In the genomic region with DNA sequence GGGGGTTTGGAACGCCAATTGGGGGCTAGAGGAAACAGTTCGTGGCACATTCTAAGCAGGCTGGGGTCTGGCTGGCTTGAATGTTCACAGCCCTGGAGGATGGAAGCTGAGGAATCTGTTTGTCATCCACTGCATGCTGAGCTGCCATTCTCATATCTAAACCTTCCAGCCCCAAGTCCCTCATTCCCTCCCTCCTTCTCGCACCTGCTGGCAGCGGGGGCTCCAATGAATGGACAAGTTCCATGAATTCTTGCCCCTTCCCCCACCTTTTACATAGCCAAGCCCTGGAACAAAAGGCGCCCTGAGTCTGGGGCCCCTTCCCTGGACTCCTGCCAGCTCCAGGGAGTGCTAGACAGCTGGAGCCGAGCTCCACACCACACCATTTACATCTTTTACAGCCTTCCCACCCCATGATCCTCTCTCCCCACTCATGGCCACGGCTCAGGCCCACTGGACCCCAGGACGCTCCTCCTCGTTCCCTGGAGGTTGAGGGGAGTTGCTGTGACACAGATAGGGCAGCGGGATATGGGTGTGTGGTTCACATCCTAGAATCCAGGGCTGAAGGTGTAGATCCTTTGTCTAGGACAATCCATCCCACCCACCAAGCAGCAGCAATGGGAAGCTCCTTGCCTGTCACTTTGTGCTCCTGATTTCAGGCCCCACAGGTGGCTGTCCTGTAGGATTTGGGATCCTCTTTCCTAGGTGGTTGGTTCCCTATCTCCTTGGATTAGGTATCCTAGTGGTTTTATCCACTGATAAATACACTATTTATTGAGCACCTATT, we compare ENCODE assay signal across 16 cellular contexts. TPM values are rescaled to one million over a fixed set of nuclear protein-coding genes. Genes with fewer than 3 reads are reported as not detected.
DNase-seq lines count a peak whose midpoint lies in the region; ATAC-seq and TF ChIP-seq lines count a peak whose summit lies in the region.
"Had no signal": no experiment of that assay in that cellular context is flagged by ENCODE, and none has a peak within 500 bp of the region (broad histone marks: within the 10 kb centered on the region; RNA-seq: fewer than 3 reads in every experiment).

No MANE protein-coding gene starts in this region.

- H3K4me1 ChIP-seq in HUES6 (ENCODE audit: control insufficient read depth, insufficient read depth, low read length): peaks cover 29% of the 10 kb centered on the region
- peaks cover 34% of the 10 kb centered on the region for H3K4me1 ChIP-seq in neural progenitor cell
- H3K4me1 ChIP-seq: right atrium auricular region had no signal

- peak overlapping the region; percentile 77 for H3K4me2 ChIP-seq in neural progenitor cell

- no peaks in the 10 kb centered on the region for H3K79me2 ChIP-seq in neural progenitor cell (ENCODE audit: low read depth)

- H3K27ac Mint-ChIP-seq in neural progenitor cell: peak overlapping the region; percentile 95
- H3K27ac Mint-ChIP-seq: activated CD4-positive, alpha-beta T cell treated with anti-CD3 and anti-CD28 coated beads, Interleukin-2, amount 10 ng/mL, durations not matched to agents 7 days and 5 days had no signal

- no peak for TF ChIP-seq POLR2A in GM18505 (IDR thresholded peaks at IDR 0.05; ENCODE audit: borderline replicate concordance, extremely low read depth, insufficient read depth, insufficient read length)

- peak overlapping the region; percentile 53 for H2AFZ ChIP-seq in neural progenitor cell (replicated peaks)

- no peaks in the 10 kb centered on the region for H4K20me1 ChIP-seq in neural progenitor cell (ENCODE audit: low read depth)

- peaks cover 47% of the 10 kb centered on the region for H3F3A ChIP-seq in neural progenitor cell (ENCODE audit: low read depth)

- H3K4me3 Mint-ChIP-seq in neural progenitor cell: peak overlapping the region; percentile 6
- H3K4me3 Mint-ChIP-seq: activated CD4-positive, alpha-beta T cell treated with anti-CD3 and anti-CD28 coated beads, Interleukin-2, amount 10 ng/mL, durations not matched to agents 7 days and 5 days had no signal

- TF ChIP-seq CTCF in neural progenitor cell (IDR thresholded peaks at IDR 0.05): no peak

- DNase-seq in NCI-H2171 (lab: John Stamatoyannopoulos, UW): peak; percentile 77
- DNase-seq in ecto neural progenitor cell (ENCODE audit: low spot score): peak; percentile 69
- peak; percentile 95 for DNase-seq in neural progenitor cell (ENCODE audit: low spot score)
- no peak for DNase-seq in KBM-7
- DNase-seq: activated CD4-positive, alpha-beta T cell treated with anti-CD3 and anti-CD28 coated beads, Interleukin-2, amount 10 ng/mL, durations not matched to agents 7 days and 5 days; activated effector memory CD4-positive, alpha-beta T cell treated with Interleukin-2 at 50 U/mL for 16 hours; C1 segment of cervical spinal cord; T-helper 1 cell had no signal

- ATAC-seq in GM18505 (IDR thresholded peaks at IDR 0.05; ENCODE audit: unreplicated experiment): no peak
- ATAC-seq in GM19455 (IDR thresholded peaks at IDR 0.05; ENCODE audit: unreplicated experiment): no peak
- ATAC-seq in GM21367 (IDR thresholded peaks at IDR 0.05; ENCODE audit: unreplicated experiment): no peak

- H3K9me3 ChIP-seq in HUES6 (ENCODE audit: control insufficient read depth, insufficient read depth, low read depth, low read length): no peaks in the 10 kb centered on the region
- no peaks in the 10 kb centered on the region for H3K9me3 ChIP-seq in neural progenitor cell (ENCODE audit: low read depth)
- H3K9me3 ChIP-seq: right atrium auricular region had no signal

- peak overlapping the region; percentile 96 for H3K27ac ChIP-seq in HUES6 (ENCODE audit: low read depth, low read length)
- peak overlapping the region; percentile 100 for H3K27ac ChIP-seq in neural progenitor cell
- H3K27ac ChIP-seq: right atrium auricular region had no signal

- H3K4me1 Mint-ChIP-seq in neural progenitor cell: peaks cover 32% of the 10 kb centered on the region
- H3K4me1 Mint-ChIP-seq: activated CD4-positive, alpha-beta T cell treated with anti-CD3 and anti-CD28 coated beads, Interleukin-2, amount 10 ng/mL, durations not matched to agents 7 days and 5 days had no signal

- no peaks in the 10 kb centered on the region for H3K36me3 ChIP-seq in HUES6 (ENCODE audit: control insufficient read depth, insufficient read depth, low read length)
- no peaks in the 10 kb centered on the region for H3K36me3 ChIP-seq in neural progenitor cell
- H3K36me3 ChIP-seq: right atrium auricular region had no signal

- peaks cover 5% of the 10 kb centered on the region for H3K27me3 Mint-ChIP-seq in neural progenitor cell (ENCODE audit: insufficient read depth, low read depth)

- H3K4me3 ChIP-seq in HUES6 (ENCODE audit: low read depth, low read length) (peak overlapping the region; percentile 31), neural progenitor cell (peak overlapping the region; percentile 28)
- H3K4me3 ChIP-seq: right atrium auricular region had no signal

- in situ Hi-C loops in KBM-7 (cut with MboI; ENCODE audit: low pct_unique_long_range_greater_than_20kb, low sequenced_read_pairs): no loop called here

- no peaks in the 10 kb centered on the region for H3K9me3 Mint-ChIP-seq in neural progenitor cell
- H3K9me3 Mint-ChIP-seq: activated CD4-positive, alpha-beta T cell treated with anti-CD3 and anti-CD28 coated beads, Interleukin-2, amount 10 ng/mL, durations not matched to agents 7 days and 5 days had no signal

- H3K36me3 Mint-ChIP-seq in neural progenitor cell: no peaks in the 10 kb centered on the region

- no peaks in the 10 kb centered on the region for H3K27me3 ChIP-seq in HUES6 (ENCODE audit: control insufficient read depth, insufficient read depth, low read length)
- H3K27me3 ChIP-seq in neural progenitor cell: no peaks in the 10 kb centered on the region
- H3K27me3 ChIP-seq: right atrium auricular region had no signal

- H3K9ac ChIP-seq in HUES6 (ENCODE audit: low read length): peak overlapping the region; percentile 85
- H3K9ac ChIP-seq in neural progenitor cell: peak overlapping the region; percentile 18

RNA-seq across cellular contexts. Expression of a gene that starts 21.7 kb away (rescaled TPM):
- 7.9 and 18.6 TPM in 2 replicates for total RNA-seq in neural progenitor cell (ENCODE audit: low replicate concordance)
- total RNA-seq: activated CD4-positive, alpha-beta T cell treated with anti-CD3 and anti-CD28 coated beads, Interleukin-2, amount 10 ng/mL, durations not matched to agents 7 days and 5 days; epithelial cell of proximal tubule; mononuclear cell; right atrium auricular region; subcutaneous adipose tissue had no signal

RNA-seq across cellular contexts. Expression of a gene that starts 23.8 kb away (rescaled TPM):
- 66.6 and 110 TPM in 2 replicates for total RNA-seq in neural progenitor cell (ENCODE audit: low replicate concordance)
